15 cellular contexts compared by ENCODE assay signal in the genomic region with DNA sequence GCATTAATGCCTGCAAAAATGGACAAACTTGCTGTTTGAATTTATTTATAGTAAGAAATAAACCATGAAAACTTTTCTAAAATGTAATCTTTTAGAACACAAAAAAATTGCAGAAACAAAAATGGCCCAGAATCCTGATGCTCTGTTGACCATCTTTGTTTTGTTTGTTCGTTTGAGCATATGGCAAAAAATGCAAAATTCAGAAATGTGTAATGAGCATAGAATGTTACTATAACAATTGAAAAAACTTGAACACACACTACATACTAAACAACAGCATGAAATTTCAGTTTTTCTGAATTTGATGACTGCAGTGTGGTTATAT. TPM values are rescaled to one million over a fixed set of nuclear protein-coding genes. Genes with fewer than 3 reads are reported as not detected.
DNase-seq lines count a peak whose midpoint lies in the region; ATAC-seq, FAIRE-seq and TF ChIP-seq lines count a peak whose summit lies in the region.
"Had no signal": no experiment of that assay in that cellular context is flagged by ENCODE, and none has a peak within 500 bp of the region (broad histone marks: within the 10 kb centered on the region; RNA-seq: fewer than 3 reads in every experiment).

No MANE protein-coding gene starts in this region.

- H3K36me3 ChIP-seq in BLaER1: peaks cover 26% of the 10 kb centered on the region
- peaks cover 12% of the 10 kb centered on the region for H3K36me3 ChIP-seq in astrocyte (ENCODE audit: insufficient read depth, low read length)
- peaks cover 0 to 20% (median 0%) of the 10 kb centered on the region in 3 donors for H3K36me3 ChIP-seq in tibial nerve
- H3K36me3 ChIP-seq: ovary had no signal

- H3K4me2 ChIP-seq in BLaER1 (peak overlapping the region; percentile 66; the same call in 1 of the 2 replicates), astrocyte (ENCODE audit: low read length) (peak overlapping the region; percentile 59)

- FAIRE-seq in astrocyte (lab: Jason Lieb, UNC): no peak

- H3K9me3 Mint-ChIP-seq in astrocyte (ENCODE audit: unreplicated experiment): no peaks in the 10 kb centered on the region
- no peaks in the 10 kb centered on the region for H3K9me3 Mint-ChIP-seq in nephron progenitor cell
- H3K9me3 Mint-ChIP-seq: stimulated activated memory B cell treated with anti-CD40 and anti-IgM and Interleukin-4, amounts not matched to agents 10 μg/mL and 1 μg/mL and 100 μg/mL, for 72 hours had no signal

- WGBS in tibial nerve, 2 donors: 30 to 31% methylated on average over 1 of the region's 1 CpG

- H3K4me1 ChIP-seq in BLaER1 (peaks cover 31% of the 10 kb centered on the region), astrocyte (ENCODE audit: insufficient read depth, low read length) (peaks cover 9% of the 10 kb centered on the region), tibial nerve (peaks cover 0 to 22% (median 6%) of the 10 kb centered on the region in 4 donors)

- TF ChIP-seq EP300 in tibial nerve (IDR thresholded peaks at IDR 0.05): no peak

- H2AFZ ChIP-seq in astrocyte (ENCODE audit: low read depth, low read length): no peak overlapping the region

- no peaks in the 10 kb centered on the region for H3K27me3 ChIP-seq in BLaER1
- no peaks in the 10 kb centered on the region for H3K27me3 ChIP-seq in HL-60 (ENCODE audit: insufficient read depth, poor library complexity, severe bottlenecking)
- no peaks in the 10 kb centered on the region for H3K27me3 ChIP-seq in astrocyte (ENCODE audit: insufficient read depth, low read length)
- no peaks in the 10 kb centered on the region for H3K27me3 ChIP-seq in tibial nerve
- H3K27me3 ChIP-seq: BLaER1 treated with 17β-estradiol and CSF1 and Interleukin-3, amounts not matched to agents 10 nM and 100 nM; ovary had no signal

- TF ChIP-seq CTCF in HL-60 (IDR thresholded peaks at IDR 0.05; ENCODE audit: insufficient read depth, low read length) (no peak), astrocyte (IDR thresholded peaks at IDR 0.05; ENCODE audit: insufficient read depth, low read depth, low read length) (no peak), nephron progenitor cell (IDR thresholded peaks at IDR 0.05) (no peak), tibial nerve (IDR thresholded peaks at IDR 0.05) (no peak)

- H3K4me3 Mint-ChIP-seq in astrocyte (ENCODE audit: unreplicated experiment) (no peak overlapping the region), nephron progenitor cell (peak overlapping the region; percentile 58)

- no peak for DNase-seq in HL-60 (ENCODE audit: low read depth in 1 of 2, low spot score in 1 of 2)
- DNase-seq in astrocyte (ENCODE audit: low read depth): no peak
- no peak for DNase-seq in nephron progenitor cell
- DNase-seq in tibial nerve (ENCODE audit: low spot score in 2 of 2): no peak
- no peak for DNase-seq in midbrain (lab: John Stamatoyannopoulos, UW)
- no peak for DNase-seq in iPS-NIHi7 (ENCODE audit: extremely low spot score)
- DNase-seq: activated CD8-positive, alpha-beta memory T cell treated with anti-CD3 and anti-CD28 coated beads, Interleukin-2, amount 50 U/mL, for 48 hours; effector CD4-positive, alpha-beta T cell; NCI-H2171; ovary; stimulated activated CD4-positive, alpha-beta T cell treated with anti-CD3 and anti-CD28 coated beads, Interleukin-2, amount 100 ng/mL, for 24 hours had no signal

- peaks cover 39% of the 10 kb centered on the region for H3K79me2 ChIP-seq in astrocyte (ENCODE audit: insufficient read depth, low read length)

- TF ChIP-seq POLR2A in tibial nerve (IDR thresholded peaks at IDR 0.05): no peak

- H3K4me1 Mint-ChIP-seq in astrocyte (ENCODE audit: low read depth, unreplicated experiment) (peaks cover 1% of the 10 kb centered on the region), nephron progenitor cell (peaks cover 58% of the 10 kb centered on the region)

- H3K36me3 Mint-ChIP-seq in astrocyte (ENCODE audit: low read depth, unreplicated experiment) (peaks cover 7% of the 10 kb centered on the region), nephron progenitor cell (ENCODE audit: low read depth) (peaks cover 22% of the 10 kb centered on the region)

- no peaks in the 10 kb centered on the region for H3K27me3 Mint-ChIP-seq in astrocyte (ENCODE audit: low read depth, unreplicated experiment)
- peaks cover 8% of the 10 kb centered on the region for H3K27me3 Mint-ChIP-seq in nephron progenitor cell (ENCODE audit: low read depth, poor library complexity)
- H3K27me3 Mint-ChIP-seq: stimulated activated memory B cell treated with anti-CD40 and anti-IgM and Interleukin-4, amounts not matched to agents 10 μg/mL and 1 μg/mL and 100 μg/mL, for 72 hours had no signal

- no peak for ATAC-seq in HG03571 (IDR thresholded peaks at IDR 0.05; ENCODE audit: unreplicated experiment)
- ATAC-seq: stimulated activated memory B cell treated with anti-CD40 and anti-IgM and Interleukin-4, amounts not matched to agents 10 μg/mL and 1 μg/mL and 100 μg/mL, for 72 hours had no signal

- H3K9ac ChIP-seq in BLaER1: no peak overlapping the region
- H3K9ac ChIP-seq in astrocyte (ENCODE audit: low read length): no peak overlapping the region

- H3K4me3 ChIP-seq in BLaER1 (no peak overlapping the region), HL-60 (replicated peaks; ENCODE audit: insufficient read depth, low read length) (no peak overlapping the region), astrocyte (ENCODE audit: insufficient read depth, low read depth, low read length) (no peak overlapping the region), tibial nerve (peak overlapping the region in 2 of 4 donors; percentile 26 to 35)

- H3K27ac Mint-ChIP-seq in astrocyte (ENCODE audit: unreplicated experiment) (peak overlapping the region; percentile 75), nephron progenitor cell (no peak overlapping the region)

- no peak overlapping the region for H3K27ac ChIP-seq in BLaER1
- H3K27ac ChIP-seq in HL-60 (replicated peaks): peak overlapping the region; percentile 67
- H3K27ac ChIP-seq in astrocyte (ENCODE audit: low read depth, low read length): no peak overlapping the region
- peak overlapping the region in 2 of 4 donors; percentile 23 to 49 for H3K27ac ChIP-seq in tibial nerve
- H3K27ac ChIP-seq: ovary had no signal

- H4K20me1 ChIP-seq in BLaER1 (peaks cover 38% of the 10 kb centered on the region), astrocyte (ENCODE audit: insufficient read depth, low read length) (peaks cover 11% of the 10 kb centered on the region)

- H3K9me3 ChIP-seq in BLaER1 (no peaks in the 10 kb centered on the region), astrocyte (ENCODE audit: insufficient read depth, low read depth, low read length) (no peaks in the 10 kb centered on the region), tibial nerve (no peaks in the 10 kb centered on the region)
- H3K9me3 ChIP-seq: BLaER1 treated with 17β-estradiol and CSF1 and Interleukin-3, amounts not matched to agents 10 nM and 100 nM; ovary had no signal

RNA-seq across cellular contexts. Expression of gene KPNA2, which starts 1.1 kb away (rescaled TPM):
- total RNA-seq in astrocyte: 183 and 208 TPM in 2 replicates
- 10 to 100 TPM; 10.4 to 18.3 (median 16.4) TPM for total RNA-seq in tibial nerve

RNA-seq across cellular contexts. Expression of gene C17orf58, which starts 38.1 kb away (rescaled TPM):
- 8.5 and 9.2 TPM in 2 replicates for total RNA-seq in astrocyte
- 10 to 100 TPM in 1 of 4 donors, 1 to 10 TPM in 3; 2.3 to 10.7 (median 3.9) TPM for total RNA-seq in tibial nerve
